ENCODE assay signal across 8 cellular contexts in the genomic region with DNA sequence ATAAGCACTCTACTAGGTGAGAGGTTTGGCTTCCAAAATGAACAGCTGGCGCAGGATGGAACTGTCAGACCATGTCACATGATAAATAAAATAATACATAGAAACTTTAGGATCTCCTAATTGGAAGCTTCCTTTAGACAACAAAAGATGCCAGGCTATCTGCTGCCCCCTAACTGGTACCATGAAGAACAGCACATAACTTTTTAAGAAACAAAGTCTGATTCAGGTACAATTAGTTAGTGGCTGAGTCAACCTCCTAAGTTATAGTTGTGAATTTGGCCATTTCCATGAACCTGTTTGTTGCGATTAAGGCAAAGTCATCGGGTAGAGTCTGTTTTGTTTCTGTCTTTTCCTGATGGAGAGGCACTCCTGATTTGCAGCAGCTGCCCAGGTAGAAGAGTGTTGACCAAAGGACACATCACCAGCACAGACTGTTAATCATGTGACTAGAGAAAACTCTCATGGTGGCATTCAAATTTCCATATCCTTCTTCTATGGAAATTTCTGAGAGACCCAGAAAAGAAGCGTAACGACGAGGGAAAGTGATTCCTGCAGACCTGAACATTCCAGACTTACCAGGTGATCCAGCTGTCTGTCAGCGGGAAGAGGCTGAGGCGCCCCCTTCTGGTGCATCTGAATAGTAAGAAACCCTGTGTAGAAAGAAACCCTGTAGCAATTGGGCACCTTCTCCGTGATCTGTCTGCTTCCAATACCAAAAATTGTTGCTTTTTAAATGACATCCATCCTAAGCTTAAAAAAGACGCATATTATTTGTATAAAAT. TPM values are rescaled to one million over a fixed set of nuclear protein-coding genes. Genes with fewer than 3 reads are reported as not detected.
A peak's percentile ranks its signal among the peaks of the same experiment; 100 is the strongest.
DNase-seq lines count a peak whose midpoint lies in the region; ATAC-seq and TF ChIP-seq lines count a peak whose summit lies in the region.

No MANE protein-coding gene starts in this region.

- no peaks in the 10 kb centered on the region for H3K36me3 Mint-ChIP-seq in nephron (ENCODE audit: low read depth)

- H3K4me3 Mint-ChIP-seq in nephron: no peak overlapping the region

- peaks cover 7% of the 10 kb centered on the region for H3K4me1 Mint-ChIP-seq in nephron

- ATAC-seq in HG03025 (IDR thresholded peaks at IDR 0.05; ENCODE audit: low FRiP score, unreplicated experiment) (no peak), GM21447 (IDR thresholded peaks at IDR 0.05; ENCODE audit: unreplicated experiment) (no peak), HG03342 (IDR thresholded peaks at IDR 0.05; ENCODE audit: unreplicated experiment) (no peak)

- no peak overlapping the region for H3K27ac Mint-ChIP-seq in nephron

- peak in 2 of 3 experiments; percentile 31 to 45 for TF ChIP-seq CTCF in nephron (IDR thresholded peaks at IDR 0.05; ENCODE audit: unreplicated experiment in 3 of 3)

- H3K9me3 Mint-ChIP-seq in nephron: peaks cover 3% of the 10 kb centered on the region

- peak; percentile 59 for DNase-seq in ELR (ENCODE audit: low read depth)
- peak; percentile 36 for DNase-seq in M059J (ENCODE audit: low read depth)
- DNase-seq in ecto neural progenitor cell (ENCODE audit: low spot score): peak; percentile 60
- DNase-seq in NCI-H345 (lab: John Stamatoyannopoulos, UW): no peak

- H3K27me3 Mint-ChIP-seq in nephron (ENCODE audit: low read depth): peaks cover 11% of the 10 kb centered on the region

RNA-seq across cellular contexts. Expression of a gene that starts 8.6 kb away (rescaled TPM):
- total RNA-seq in M059J (2014; rRNA removed; shearing (Covaris generic)): 2.1 and 5.2 TPM in 2 replicates
